In genomic region chr12:25469861-25470260, GRCh38 we compare ENCODE assay signal across 24 cellular contexts.
"Had no signal": no experiment of that assay in that cellular context is flagged by ENCODE, and none has a peak within 500 bp of the region (broad histone marks: within the 10 kb centered on the region; RNA-seq: fewer than 3 reads in every experiment).

No MANE protein-coding gene starts in this region.

- ATAC-seq: activated CD8-positive, alpha-beta memory T cell treated with anti-CD3 and anti-CD28 coated beads, Interleukin-2, amount 10 ng/mL, durations not matched to agents 7 days and 5 days; activated T-cell treated with anti-CD3 and anti-CD28 coated beads, Interleukin-2, amount 50 U/mL, for 4 hours; PC-3; T-cell had no signal

- DNase-seq: activated B cell treated with CpG ODN at 0.5 μM for 24 hours; activated CD4-positive, alpha-beta T cell treated with anti-CD3 and anti-CD28 coated beads for 1 hour; activated CD4-positive, alpha-beta T cell treated with anti-CD3 and anti-CD28 coated beads, Interleukin-2, amount 10 ng/mL, durations not matched to agents 24 days and 14 days; activated CD4-positive, alpha-beta T cell treated with anti-CD3 and anti-CD28 coated beads, Interleukin-2, amount 50 U/mL, for 48 hours; activated CD8-positive, alpha-beta memory T cell treated with anti-CD3 and anti-CD28 coated beads, Interleukin-2, amount 10 ng/mL, durations not matched to agents 7 days and 5 days; activated effector memory CD4-positive, alpha-beta T cell treated with anti-CD3 and anti-CD28 coated beads, Interleukin-2, amount 50 U/mL, for 16 hours; activated naive CD4-positive, alpha-beta T cell treated with anti-CD3 and anti-CD28 coated beads, Interleukin-2, amount 10 ng/mL, durations not matched to agents 7 days and 5 days; activated naive CD8-positive, alpha-beta T cell treated with anti-CD3 and anti-CD28 coated beads for 36 hours; activated T-cell treated with anti-CD3 and anti-CD28 coated beads, Interleukin-2, amount 50 U/mL, for 4 hours; Kasumi-1; KBM-7; NCI-H1048; NCI-H146; NCI-H187 treated with DMSO at 0.1 percent for 48 hours; NCI-H2081 treated with DMSO at 0.1 percent for 48 hours; NCI-H2171 treated with DMSO at 0.1 percent for 48 hours; NCI-H226; NCI-H510A treated with DMSO at 0.1 percent for 48 hours; NCI-H69; PC-3; SHP77; T-cell; T-helper 2 cell; T1000 had no signal
